ENCODE assay signal across 1 cellular context in the genomic region with DNA sequence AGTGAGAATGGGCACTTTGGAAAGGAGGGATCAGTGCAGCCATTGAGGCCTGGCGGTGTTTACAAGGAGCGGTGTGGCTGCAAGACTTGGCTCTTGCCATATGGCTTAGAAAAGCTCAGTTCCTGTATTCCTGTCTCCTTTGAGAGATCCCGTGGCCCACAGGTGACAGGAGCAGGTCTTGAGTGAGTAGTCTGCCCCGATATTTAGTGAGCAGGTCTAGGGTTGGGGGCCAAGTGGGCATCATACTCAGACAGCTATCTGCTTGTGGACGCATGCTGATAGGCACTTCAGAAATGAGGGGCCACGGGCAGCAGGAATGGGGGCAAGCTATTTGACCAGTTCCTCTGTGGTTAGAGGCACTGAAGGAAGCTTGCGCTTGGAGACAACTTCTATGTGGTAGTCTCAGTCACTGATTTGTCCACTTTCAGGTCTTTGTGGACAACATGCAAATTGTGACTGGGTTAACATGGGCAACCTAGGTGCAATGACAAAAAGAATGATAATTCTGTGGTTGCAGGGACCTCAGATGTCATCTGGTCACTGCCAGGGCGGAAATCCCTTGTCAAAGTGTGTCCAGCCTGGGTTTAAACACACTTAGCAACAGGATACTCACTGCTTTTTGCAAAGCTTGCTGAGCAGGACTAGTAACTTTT.
TF ChIP-seq lines count a peak whose summit lies in the region.

No MANE protein-coding gene starts in this region.

TF ChIP-seq in K562, 482 proteins besides CTCF, POLR2A, EP300 and RAD21:
- TF ChIP-seq KLF16 (IDR thresholded peaks at IDR 0.05) (no peak), TBP (optimal IDR thresholded peaks at IDR 0.05; ENCODE audit: low read depth, low read length) (peak; percentile 12)
